25 cellular contexts compared by ENCODE assay signal in genomic region chr3:161454615-161455014, GRCh38. TPM values are rescaled to one million over a fixed set of nuclear protein-coding genes. Genes with fewer than 3 reads are reported as not detected.
DNase-seq lines count a peak whose midpoint lies in the region; TF ChIP-seq lines count a peak whose summit lies in the region.
"Had no signal": no experiment of that assay in that cellular context is flagged by ENCODE, and none has a peak within 500 bp of the region (broad histone marks: within the 10 kb centered on the region; RNA-seq: fewer than 3 reads in every experiment).

No MANE protein-coding gene starts in this region.

- no peaks in the 10 kb centered on the region for H3K36me3 ChIP-seq in mesodermal cell (ENCODE audit: control insufficient read depth, insufficient read depth, low read length)
- no peaks in the 10 kb centered on the region for H3K36me3 ChIP-seq in sigmoid colon
- H3K36me3 ChIP-seq: BLaER1 had no signal

- intact Hi-C loops in sigmoid colon (cut with DNase I), result no loop called here

- H3K4me1 Mint-ChIP-seq in activated CD4-positive, alpha-beta T cell treated with anti-CD3 and anti-CD28 coated beads, Interleukin-2, amount 10 ng/mL, durations not matched to agents 7 days and 5 days, result no peaks in the 10 kb centered on the region

- CTCF ChIA-PET in activated CD4-positive, alpha-beta T cell treated with anti-CD3 and anti-CD28 coated beads, Interleukin-2, amount 10 ng/mL, durations not matched to agents 7 days and 5 days (lab: Charles Lee), result no interaction called here

- no peaks in the 10 kb centered on the region for H3K36me3 Mint-ChIP-seq in activated CD4-positive, alpha-beta T cell treated with anti-CD3 and anti-CD28 coated beads, Interleukin-2, amount 10 ng/mL, durations not matched to agents 7 days and 5 days (ENCODE audit: low read depth)
- H3K36me3 Mint-ChIP-seq: CD8-positive, alpha-beta T cell had no signal

- H3K27me3 ChIP-seq in sigmoid colon, result no peaks in the 10 kb centered on the region
- H3K27me3 ChIP-seq: BLaER1 had no signal

- no peak for TF ChIP-seq EP300 in sigmoid colon (IDR thresholded peaks at IDR 0.05)

- no peak for TF ChIP-seq POLR2A in sigmoid colon (IDR thresholded peaks at IDR 0.05)

- TF ChIP-seq CTCF in VCaP (conservative IDR thresholded peaks at IDR 0.05) (no peak), sigmoid colon (IDR thresholded peaks at IDR 0.05) (no peak)

- H3K27ac ChIP-seq in VCaP, result peak overlapping the region; percentile 46
- H3K27ac ChIP-seq in mesodermal cell (ENCODE audit: low read depth, low read length, severe bottlenecking), result peak overlapping the region; percentile 78
- no peak overlapping the region for H3K27ac ChIP-seq in sigmoid colon
- H3K27ac ChIP-seq: 22Rv1, BLaER1, GM23248, KMS-11 had no signal

- H3K4me1 ChIP-seq in mesodermal cell (ENCODE audit: control insufficient read depth, insufficient read depth, low read length, poor library complexity, severe bottlenecking) (no peaks in the 10 kb centered on the region), sigmoid colon (no peaks in the 10 kb centered on the region)
- H3K4me1 ChIP-seq: BLaER1 had no signal

- WGBS in mesodermal cell (ENCODE audit: insufficient coverage in 2 of 2), 2 experiments, result 57 to 80% methylated on average over 2 of the region's 2 CpGs
- WGBS in sigmoid colon, 2 donors, result 48 to 61% methylated on average over 2 of the region's 2 CpGs

- H3K4me3 Mint-ChIP-seq in activated CD4-positive, alpha-beta T cell treated with anti-CD3 and anti-CD28 coated beads, Interleukin-2, amount 10 ng/mL, durations not matched to agents 7 days and 5 days, result no peak overlapping the region
- H3K4me3 Mint-ChIP-seq: CD8-positive, alpha-beta T cell had no signal

- H3K27ac Mint-ChIP-seq in activated CD4-positive, alpha-beta T cell treated with anti-CD3 and anti-CD28 coated beads, Interleukin-2, amount 10 ng/mL, durations not matched to agents 7 days and 5 days, result no peak overlapping the region
- H3K27ac Mint-ChIP-seq: CD8-positive, alpha-beta T cell had no signal

- DNase-seq in NCI-H748 (lab: John Stamatoyannopoulos, UW; ENCODE audit: unreplicated experiment) (peak; percentile 14), NCI-H748 treated with DMSO at 0.1 percent for 48 hours (lab: John Stamatoyannopoulos, UW) (no peak), sigmoid colon (no peak), T1000 (lab: John Stamatoyannopoulos, UW) (no peak), putamen (ENCODE audit: low spot score) (no peak)
- no peak for DNase-seq in activated CD4-positive, alpha-beta T cell treated with anti-CD3 and anti-CD28 coated beads, Interleukin-2, amount 10 ng/mL, durations not matched to agents 7 days and 5 days
- DNase-seq: ACHN; CD8-positive, alpha-beta T cell; DND-41; GM23248; HCEC 1CT; IMR-90; NCI-H1105; NCI-H2029 treated with DMSO at 0.1 percent for 48 hours; NCI-H2171; NCI-H345; NCI-H524; Right ventricle myocardium superior had no signal

- H3K27me3 Mint-ChIP-seq in activated CD4-positive, alpha-beta T cell treated with anti-CD3 and anti-CD28 coated beads, Interleukin-2, amount 10 ng/mL, durations not matched to agents 7 days and 5 days, result peaks cover 2% of the 10 kb centered on the region

- POLR2A ChIA-PET in activated CD4-positive, alpha-beta T cell treated with anti-CD3 and anti-CD28 coated beads, Interleukin-2, amount 10 ng/mL, durations not matched to agents 7 days and 5 days (lab: Charles Lee), result no interaction called here

- no peaks in the 10 kb centered on the region for H3K9me3 Mint-ChIP-seq in activated CD4-positive, alpha-beta T cell treated with anti-CD3 and anti-CD28 coated beads, Interleukin-2, amount 10 ng/mL, durations not matched to agents 7 days and 5 days
- H3K9me3 Mint-ChIP-seq: CD8-positive, alpha-beta T cell had no signal

- H3K9me3 ChIP-seq in mesodermal cell (ENCODE audit: control insufficient read depth, low read length) (no peaks in the 10 kb centered on the region), sigmoid colon (peaks cover 0 to 2% (median 0%) of the 10 kb centered on the region in 4 donors)
- H3K9me3 ChIP-seq: BLaER1 had no signal

- H3K4me3 ChIP-seq in mesodermal cell (ENCODE audit: extremely low read depth, insufficient read depth, low read length, poor library complexity, severe bottlenecking) (no peak overlapping the region), sigmoid colon (no peak overlapping the region)
- H3K4me3 ChIP-seq: BLaER1, GM12878, GM23248 had no signal

RNA-seq across cellular contexts. Expression of gene OTOL1, which starts 42.0 kb away (rescaled TPM):
- polyA plus RNA-seq in mesodermal cell (2013, experiment 1 of 2), result not detected
- polyA plus RNA-seq in mesodermal cell (2013, experiment 2 of 2), result not detected
- total RNA-seq in sigmoid colon, result not detected
- polyA plus RNA-seq in sigmoid colon, result not detected
- not detected for total RNA-seq in activated CD4-positive, alpha-beta T cell treated with anti-CD3 and anti-CD28 coated beads, Interleukin-2, amount 10 ng/mL, durations not matched to agents 7 days and 5 days
- total RNA-seq: CD8-positive, alpha-beta T cell; GM12878; GM23248; IMR-90; Right ventricle myocardium superior; RPMI7951 had no signal
- polyA plus RNA-seq: GM12878, GM23248, IMR-90 had no signal

Comparison
In these comparisons a context has a peak if more than half of its experiments do, and no peak if none do; other contexts are left out.
1. H3K27ac ChIP-seq: peak in VCaP (single experiment) and mesodermal cell (single experiment); none in sigmoid colon (0 of 4).